ENCODE assay signal across 9 cellular contexts in genomic region chr3:54122046-54122801, GRCh38. TPM values are rescaled to one million over a fixed set of nuclear protein-coding genes. Genes with fewer than 3 reads are reported as not detected.
DNase-seq lines count a peak whose midpoint lies in the region; ATAC-seq, FAIRE-seq and TF ChIP-seq lines count a peak whose summit lies in the region.
"Had no signal": no experiment of that assay in that cellular context is flagged by ENCODE, and none has a peak within 500 bp of the region (broad histone marks: within the 10 kb centered on the region; RNA-seq: fewer than 3 reads in every experiment).

TSS of gene CACNA2D3 (plus strand) at chr3:54122552.

- POLR2A ChIA-PET in A673 (lab: Charles Lee; ENCODE audit: low non-redundant PET), result no interaction called here
- POLR2A ChIA-PET in CD4-positive, alpha-beta memory T cell (lab: Charles Lee; ENCODE audit: partially characterized antibody), result no interaction called here

- no TSS peak for BruUV-seq in A673 (replicated peaks; lab: Mats Ljungman, UMichigan)

- in situ Hi-C loops in HAP-1 (cut with MboI; ENCODE audit: low sequenced_read_pairs), result no loop called here

- H3K27ac Mint-ChIP-seq in CD4-positive, alpha-beta memory T cell, result no peak within 1 kb of the TSS

- no peaks in the 10 kb centered on the region for H3K9me3 ChIP-seq in A673 (ENCODE audit: low read depth, low read length, poor library complexity, severe bottlenecking)
- no peaks in the 10 kb centered on the region for H3K9me3 ChIP-seq in HAP-1
- no peaks in the 10 kb centered on the region for H3K9me3 ChIP-seq in adrenal gland (replicated peaks in 1 of 3)
- no peaks in the 10 kb centered on the region for H3K9me3 ChIP-seq in iPS DF 6.9 (ENCODE audit: control insufficient read depth, insufficient read depth, low read length)
- H3K9me3 ChIP-seq in small intestine (ENCODE audit: control insufficient read depth, low read depth), result no peaks in the 10 kb centered on the region
- no peaks in the 10 kb centered on the region for H3K9me3 ChIP-seq in CD4-positive, alpha-beta memory T cell (ENCODE audit: control insufficient read depth in 1 of 2, low read length in 2 of 2)

- peak; percentile 11 for DNase-seq in A673 (ENCODE audit: low spot score)
- peak; percentile 43 to 70 for DNase-seq in HAP-1 (ENCODE audit: low spot score in 2 of 2)
- DNase-seq in adrenal gland, result peak in 6 of 7 donors; percentile 28 to 64 (median 39)
- DNase-seq in iPS DF 6.9 (ENCODE audit: low read depth, low spot score), result no peak
- peak; percentile 4 for DNase-seq in small intestine
- DNase-seq in CD4-positive, alpha-beta memory T cell, result no peak
- no peak for DNase-seq in SK-N-DZ (ENCODE audit: low spot score)

- intact Hi-C loops in A673 (cut with micrococcal nuclease; ENCODE audit: unreplicated experiment) (no loop called here), adrenal gland (cut with DNase I) (no loop called here)
- intact Hi-C loops in CD4-positive, alpha-beta memory T cell (cut with micrococcal nuclease), result no loop called here

- H3K36me3 Mint-ChIP-seq in CD4-positive, alpha-beta memory T cell, result no peaks in the 10 kb centered on the region

- H3K4me3 ChIP-seq in A673 (ENCODE audit: low read depth, low read length, poor library complexity, severe bottlenecking), result peak within 1 kb of the TSS; percentile 12
- H3K4me3 ChIP-seq in HAP-1, result peak within 1 kb of the TSS; percentile 42
- H3K4me3 ChIP-seq in adrenal gland, result peak within 1 kb of the TSS in 2 of 4 donors; percentile 22 to 58
- H3K4me3 ChIP-seq in iPS DF 6.9 (ENCODE audit: low read length), result peak within 1 kb of the TSS; percentile 58
- peak within 1 kb of the TSS in 1 of 2 donors; percentile 48 for H3K4me3 ChIP-seq in small intestine (ENCODE audit: low read depth in 1 of 2, low read length in 2 of 2)
- no peak within 1 kb of the TSS for H3K4me3 ChIP-seq in CD4-positive, alpha-beta memory T cell (ENCODE audit: low read length in 2 of 2)

- H3K9me3 Mint-ChIP-seq in CD4-positive, alpha-beta memory T cell, result peaks cover 0 to 3% (median 0%) of the 10 kb centered on the region in 8 donors

- no peak within 1 kb of the TSS for H3K27ac ChIP-seq in A673 (ENCODE audit: low read depth, low read length, poor library complexity, severe bottlenecking)
- peak within 1 kb of the TSS in 1 of 5 donors; percentile 17 for H3K27ac ChIP-seq in adrenal gland
- no peak within 1 kb of the TSS for H3K27ac ChIP-seq in iPS DF 6.9 (ENCODE audit: low read length)
- no peak within 1 kb of the TSS for H3K27ac ChIP-seq in small intestine (ENCODE audit: low read depth in 1 of 2, low read length in 1 of 2)
- H3K27ac ChIP-seq in CD4-positive, alpha-beta memory T cell (ENCODE audit: low read depth, low read length), result no peak within 1 kb of the TSS

- no peaks in the 10 kb centered on the region for H3K36me3 ChIP-seq in A673 (ENCODE audit: insufficient read depth, low read length, poor library complexity, severe bottlenecking)
- H3K36me3 ChIP-seq in HAP-1 (replicated peaks), result no peaks in the 10 kb centered on the region
- no peaks in the 10 kb centered on the region for H3K36me3 ChIP-seq in adrenal gland (replicated peaks in 1 of 2)
- no peaks in the 10 kb centered on the region for H3K36me3 ChIP-seq in iPS DF 6.9 (ENCODE audit: control insufficient read depth, insufficient read depth, low read length)
- no peaks in the 10 kb centered on the region for H3K36me3 ChIP-seq in small intestine (ENCODE audit: control insufficient read depth in 2 of 2, insufficient read depth in 2 of 2, low read length in 2 of 2)
- H3K36me3 ChIP-seq in CD4-positive, alpha-beta memory T cell (ENCODE audit: insufficient read depth, low read length), result no peaks in the 10 kb centered on the region

- H3K4me1 ChIP-seq in A673 (ENCODE audit: insufficient read depth, low read length, poor library complexity, severe bottlenecking) (no peaks in the 10 kb centered on the region), HAP-1 (no peaks in the 10 kb centered on the region; the same call in 1 of the 2 replicates), adrenal gland (replicated peaks in 1 of 2) (peaks cover 10 to 11% of the 10 kb centered on the region in 2 donors), iPS DF 6.9 (ENCODE audit: control insufficient read depth, insufficient read depth, low read length) (peaks cover 1% of the 10 kb centered on the region; the same call in 1 of the 2 replicates), small intestine (ENCODE audit: control insufficient read depth in 2 of 2, insufficient read depth in 1 of 2, low read depth in 1 of 2, low read length in 1 of 2) (no peaks in the 10 kb centered on the region)
- H3K4me1 ChIP-seq in CD4-positive, alpha-beta memory T cell (ENCODE audit: insufficient read depth, low read length), result no peaks in the 10 kb centered on the region

- FAIRE-seq in small intestine (lab: Jason Lieb, UNC), result no peak
- FAIRE-seq: GM18507 had no signal

- no peak for ATAC-seq in GM21529 (IDR thresholded peaks at IDR 0.05; ENCODE audit: unreplicated experiment)

- CTCF ChIA-PET in A673 (lab: Charles Lee), result no interaction called here
- CTCF ChIA-PET in CD4-positive, alpha-beta memory T cell (lab: Charles Lee; ENCODE audit: partially characterized antibody), result no interaction called here

- peaks cover 2 to 12% (median 7%) of the 10 kb centered on the region in 4 donors for H3K4me1 Mint-ChIP-seq in CD4-positive, alpha-beta memory T cell

- peak within 1 kb of the TSS in 4 of 8 donors; percentile 1 to 69 (median 66) for H3K4me3 Mint-ChIP-seq in CD4-positive, alpha-beta memory T cell

- peaks cover 26 to 32% of the 10 kb centered on the region in 2 donors for H3K27me3 Mint-ChIP-seq in CD4-positive, alpha-beta memory T cell

- WGBS in adrenal gland, 4 donors, result 0 to 2% (median 0%) methylated on average over 3 to 106 of the region's 109 CpGs
- no CpG with 5 or more reads among the region's 109 CpGs for WGBS in iPS DF 6.9 (ENCODE audit: insufficient coverage, insufficient read length)
- WGBS in small intestine, 3 donors, result 0 to 1% (median 1%) methylated on average over 44 to 106 of the region's 109 CpGs

- TF ChIP-seq POLR2A in adrenal gland (IDR thresholded peaks at IDR 0.05), result no peak

- H3K27me3 ChIP-seq in A673 (replicated peaks; ENCODE audit: insufficient read depth, low read depth, low read length, poor library complexity) (peaks cover 46% of the 10 kb centered on the region), HAP-1 (ENCODE audit: low read depth) (peaks cover 9% of the 10 kb centered on the region), adrenal gland (peaks cover 37% of the 10 kb centered on the region), iPS DF 6.9 (ENCODE audit: control insufficient read depth, insufficient read depth, low read length) (peaks cover 35% of the 10 kb centered on the region), small intestine (ENCODE audit: control insufficient read depth in 2 of 2, insufficient read depth in 2 of 2, low read length in 2 of 2) (peaks cover 18 to 21% of the 10 kb centered on the region in 2 donors)
- H3K27me3 ChIP-seq in CD4-positive, alpha-beta memory T cell (ENCODE audit: insufficient read depth, low read length), result peaks cover 4% of the 10 kb centered on the region

- TF ChIP-seq CTCF in A673 (conservative IDR thresholded peaks at IDR 0.05; ENCODE audit: low read depth, low read length) (no peak), adrenal gland (IDR thresholded peaks at IDR 0.05) (no peak)

RNA-seq across cellular contexts. Expression of gene CACNA2D3, which starts in this region (rescaled TPM):
- total RNA-seq in A673 (2021), result not detected in 2 replicates
- total RNA-seq in adrenal gland, result 1 to 10 TPM in 4 of 8 donors, under 1 TPM in 3, not detected in 1; 0.26 to 7.6 (median 1.4) TPM
- polyA plus RNA-seq in adrenal gland, result 10 to 100 TPM in 1 of 3 donors, 1 to 10 TPM in 2; 2.2 to 13.7 (median 5.1) TPM
- under 1 TPM in 1 of 3 donors, not detected in 2; 0.27 TPM for polyA plus RNA-seq in small intestine
- total RNA-seq in CD4-positive, alpha-beta memory T cell, result not detected
- not detected for polyA plus RNA-seq in CD4-positive, alpha-beta memory T cell
- polyA plus RNA-seq in SK-N-DZ (2014; cell fraction: cytosol; rRNA removed), result 0.27 and 0.42 TPM in 2 replicates
- 3.5 and 5.8 TPM in 2 replicates for polyA plus RNA-seq in SK-N-DZ (2014; cell fraction: nucleus; rRNA removed)

Comparison
In these comparisons a context has a peak if more than half of its experiments do, and no peak if none do; other contexts are left out.
1. Peak in DNase-seq and H3K4me3 ChIP-seq in A673; RNA of the gene not detected or under 1 TPM.
2. Peak in DNase-seq in small intestine; RNA of the gene not detected or under 1 TPM.
3. DNase-seq: peak in HAP-1 (2 of 2) and adrenal gland (6 of 7); none in iPS DF 6.9 (single experiment), CD4-positive, alpha-beta memory T cell (0 of 5) and SK-N-DZ (single experiment).
4. H3K4me3 ChIP-seq: peak in HAP-1 (single experiment) and iPS DF 6.9 (single experiment); none in CD4-positive, alpha-beta memory T cell (0 of 2).